In genomic region chr2:87442983-87443577, GRCh38 we compare ENCODE assay signal across 8 cellular contexts.
DNase-seq lines count a peak whose midpoint lies in the region; ATAC-seq, FAIRE-seq and TF ChIP-seq lines count a peak whose summit lies in the region.
"Not testable (repeated sequence)": the region's sequence is repeated elsewhere in the genome, so short reads cannot be mapped to it uniquely, and the experiment has no call there.

No MANE protein-coding gene starts in this region.

- not testable (repeated sequence) for H3K4me3 Mint-ChIP-seq in stimulated activated naive CD8-positive, alpha-beta T cell treated with anti-CD3 and anti-CD28 coated beads, Interleukin-15, Interleukin-2, amounts not matched to agents 100 ng/mL and 50 ng/mL, for 24 hours

- H3K27ac ChIP-seq in K562 (ENCODE audit: extremely low read depth, low read depth, low read length) = not testable (repeated sequence)

- not testable (repeated sequence) for H3K4me2 ChIP-seq in K562 (ENCODE audit: insufficient read depth, low read length)

- H3K4me3 ChIP-seq in K562 = not testable (repeated sequence)

- not testable (repeated sequence) for BruUV-seq in K562 (replicated peaks; lab: Mats Ljungman, UMichigan)

- not testable (repeated sequence) for H3K9ac ChIP-seq in K562 (ENCODE audit: insufficient read depth in 1 of 2, low read depth in 2 of 2, low read length in 2 of 2)

- not testable (repeated sequence) for H3K27me3 ChIP-seq in K562 (ENCODE audit: control insufficient read depth in 2 of 2, insufficient read depth in 2 of 2, low read length in 2 of 2)

- H3K9me3 ChIP-seq in K562 (replicated peaks; ENCODE audit: control insufficient read depth, insufficient read depth, low read depth, low read length) = not testable (repeated sequence)

- TF ChIP-seq CTCF in K562 (IDR thresholded peaks at IDR 0.05 in 2 of 3, conservative IDR thresholded peaks at IDR 0.05 in 1 of 3; ENCODE audit: insufficient read depth in 2 of 3, low read depth in 1 of 3, low read length in 3 of 3) = not testable (repeated sequence)

- not testable (repeated sequence) for TF ChIP-seq EP300 in K562 (IDR thresholded peaks at IDR 0.05; ENCODE audit: low read length)

- H2AFZ ChIP-seq in K562 (ENCODE audit: low read depth, low read length) = not testable (repeated sequence)

- H3K9me3 Mint-ChIP-seq in stimulated activated naive CD8-positive, alpha-beta T cell treated with anti-CD3 and anti-CD28 coated beads, Interleukin-15, Interleukin-2, amounts not matched to agents 100 ng/mL and 50 ng/mL, for 24 hours = not testable (repeated sequence)

- not testable (repeated sequence) for H3K27me3 Mint-ChIP-seq in stimulated activated naive CD8-positive, alpha-beta T cell treated with anti-CD3 and anti-CD28 coated beads, Interleukin-15, Interleukin-2, amounts not matched to agents 100 ng/mL and 50 ng/mL, for 24 hours

- TF ChIP-seq RAD21 in K562 (CRISPR knock-in tag; conservative IDR thresholded peaks at IDR 0.05 in 1 of 2, IDR thresholded peaks at IDR 0.05 in 1 of 2) = not testable (repeated sequence)

- peak overlapping the region; percentile 63 for H3K27ac Mint-ChIP-seq in stimulated activated naive CD8-positive, alpha-beta T cell treated with anti-CD3 and anti-CD28 coated beads, Interleukin-15, Interleukin-2, amounts not matched to agents 100 ng/mL and 50 ng/mL, for 24 hours

- CTCF ChIA-PET in K562 (lab: Yijun Ruan, JAX; ENCODE audit: low intra/inter-chr PET ratio) = not testable (repeated sequence)

- 45% methylated on average over 4 of the region's 6 CpGs for WGBS in K562 (ENCODE audit: insufficient coverage, low coverage, missing lambda C conversion rate)

- FAIRE-seq in K562 (lab: Jason Lieb, UNC) = not testable (repeated sequence)

- H3K9me1 ChIP-seq in K562 (ENCODE audit: control insufficient read depth, insufficient read depth, low read length) = not testable (repeated sequence)

- not testable (repeated sequence) for H3K4me1 ChIP-seq in K562 (replicated peaks in 1 of 2; ENCODE audit: control insufficient read depth in 2 of 2, insufficient read depth in 2 of 2, low read length in 2 of 2)

- ATAC-seq in GM18511 (IDR thresholded peaks at IDR 0.05; ENCODE audit: unreplicated experiment) (peak; percentile 98), GM19397 (IDR thresholded peaks at IDR 0.05; ENCODE audit: unreplicated experiment) (peak; percentile 87), GM21825 (IDR thresholded peaks at IDR 0.05; ENCODE audit: unreplicated experiment) (peak; percentile 96), HG03045 (IDR thresholded peaks at IDR 0.05; ENCODE audit: unreplicated experiment) (peak; percentile 96), HG03469 (IDR thresholded peaks at IDR 0.05; ENCODE audit: unreplicated experiment) (peak; percentile 72), K562 (peak; percentile 47)

- in situ Hi-C loops in K562 (cut with MboI) = not testable (repeated sequence)

- H3K4me1 Mint-ChIP-seq in stimulated activated naive CD8-positive, alpha-beta T cell treated with anti-CD3 and anti-CD28 coated beads, Interleukin-15, Interleukin-2, amounts not matched to agents 100 ng/mL and 50 ng/mL, for 24 hours (ENCODE audit: low read depth) = peaks cover 49% of the 10 kb centered on the region

- intact Hi-C loops in K562 (cut with micrococcal nuclease) = not testable (repeated sequence)

- POLR2A ChIA-PET in K562 (lab: Yijun Ruan, JAX) = not testable (repeated sequence)

- H4K20me1 ChIP-seq in K562 (replicated peaks; ENCODE audit: control insufficient read depth, insufficient read depth, low read length) = not testable (repeated sequence)

- not testable (repeated sequence) for H3K79me2 ChIP-seq in K562 (ENCODE audit: control insufficient read depth, insufficient read depth, low read length)

- H3K36me3 Mint-ChIP-seq in stimulated activated naive CD8-positive, alpha-beta T cell treated with anti-CD3 and anti-CD28 coated beads, Interleukin-15, Interleukin-2, amounts not matched to agents 100 ng/mL and 50 ng/mL, for 24 hours (ENCODE audit: low read depth) = not testable (repeated sequence)

- TF ChIP-seq POLR2A in K562 (conservative IDR thresholded peaks at IDR 0.05) = not testable (repeated sequence)

- DNase-seq in activated CD4-positive, alpha-beta T cell treated with anti-CD3 and anti-CD28 coated beads, Interleukin-2, amount 50 U/mL, for 48 hours = peak; percentile 62 to 74
- not testable (repeated sequence) for DNase-seq in K562 (ENCODE audit: extremely low read depth in 1 of 4, low spot score in 3 of 4)

- not testable (repeated sequence) for H3K36me3 ChIP-seq in K562 (ENCODE audit: control insufficient read depth, insufficient read depth, low read length)

Comparison
In these comparisons a context has a peak if more than half of its experiments do, and no peak if none do; other contexts are left out.
1. ATAC-seq: peak in every context shown above with its lines; median percentile 98 in GM18511; 96 in GM21825; 96 in HG03045; 87 in GM19397; 72 in HG03469; 47 in K562.